Comparison of ENCODE assay signal across 9 cellular contexts in genomic region chr15:70741677-70742293, GRCh38. TPM values are rescaled to one million over a fixed set of nuclear protein-coding genes. Genes with fewer than 3 reads are reported as not detected.
DNase-seq lines count a peak whose midpoint lies in the region; ATAC-seq, FAIRE-seq and TF ChIP-seq lines count a peak whose summit lies in the region.
"Had no signal": no experiment of that assay in that cellular context is flagged by ENCODE, and none has a peak within 500 bp of the region (broad histone marks: within the 10 kb centered on the region; RNA-seq: fewer than 3 reads in every experiment).

No MANE protein-coding gene starts in this region.

- WGBS in endodermal cell (ENCODE audit: insufficient coverage in 1 of 2, insufficient read length in 1 of 2), 2 experiments, result 100% methylated on average over 2 of the region's 2 CpGs; no CpG with 5 or more reads in 1 of the 2 experiments

- H3K4me1 Mint-ChIP-seq in mesothelial cell of epicardium (peaks cover 14% of the 10 kb centered on the region), endodermal cell (peaks cover 4% of the 10 kb centered on the region)
- no peaks in the 10 kb centered on the region for H3K4me1 Mint-ChIP-seq in stimulated activated effector memory CD8-positive, alpha-beta T cell treated with anti-CD3 and anti-CD28 coated beads, Interleukin-12 subunit alpha, Interleukin-12 subunit beta, amount 100 ng/mL, for 72 hours

- H3K36me3 ChIP-seq in endodermal cell (ENCODE audit: control insufficient read depth, insufficient read depth, low read length), result no peaks in the 10 kb centered on the region

- H3K27ac Mint-ChIP-seq in mesothelial cell of epicardium (peak overlapping the region; percentile 12), endodermal cell (no peak overlapping the region)
- no peak overlapping the region for H3K27ac Mint-ChIP-seq in stimulated activated effector memory CD8-positive, alpha-beta T cell treated with anti-CD3 and anti-CD28 coated beads, Interleukin-12 subunit alpha, Interleukin-12 subunit beta, amount 100 ng/mL, for 72 hours

- DNase-seq in AML-193 (lab: John Stamatoyannopoulos, UW) (peak; percentile 22 to 33), NCI-H2171 (lab: John Stamatoyannopoulos, UW) (peak; percentile 9), choroid plexus epithelial cell (ENCODE audit: low read depth) (peak; percentile 43), mesothelial cell of epicardium (ENCODE audit: low spot score in 2 of 2, unreplicated experiment in 2 of 2) (no peak), RCC 7860 (ENCODE audit: low spot score) (no peak), endodermal cell (no peak)
- no peak for DNase-seq in stimulated activated effector memory CD8-positive, alpha-beta T cell treated with anti-CD3 and anti-CD28 coated beads, Interleukin-12 subunit alpha, Interleukin-12 subunit beta, amount 100 ng/mL, for 72 hours (ENCODE audit: low spot score in 2 of 2)
- DNase-seq: NCI-H82 had no signal

- H3K4me3 Mint-ChIP-seq in mesothelial cell of epicardium, result no peak overlapping the region
- no peak overlapping the region for H3K4me3 Mint-ChIP-seq in stimulated activated effector memory CD8-positive, alpha-beta T cell treated with anti-CD3 and anti-CD28 coated beads, Interleukin-12 subunit alpha, Interleukin-12 subunit beta, amount 100 ng/mL, for 72 hours
- no peak overlapping the region for H3K4me3 Mint-ChIP-seq in endodermal cell

- no peaks in the 10 kb centered on the region for H3K27me3 Mint-ChIP-seq in mesothelial cell of epicardium (ENCODE audit: low read depth)
- H3K27me3 Mint-ChIP-seq in endodermal cell (ENCODE audit: insufficient read depth), result no peaks in the 10 kb centered on the region

- H3K36me3 Mint-ChIP-seq in mesothelial cell of epicardium, result peaks cover 5% of the 10 kb centered on the region
- no peaks in the 10 kb centered on the region for H3K36me3 Mint-ChIP-seq in stimulated activated effector memory CD8-positive, alpha-beta T cell treated with anti-CD3 and anti-CD28 coated beads, Interleukin-12 subunit alpha, Interleukin-12 subunit beta, amount 100 ng/mL, for 72 hours
- peaks cover 5% of the 10 kb centered on the region for H3K36me3 Mint-ChIP-seq in endodermal cell (ENCODE audit: low read depth)

- no peak overlapping the region for H3K9ac ChIP-seq in endodermal cell (ENCODE audit: extremely low read depth, low read length, poor library complexity, severe bottlenecking)

- TF ChIP-seq CTCF in choroid plexus epithelial cell (conservative IDR thresholded peaks at IDR 0.05; ENCODE audit: low read depth, low read length) (no peak), mesothelial cell of epicardium (IDR thresholded peaks at IDR 0.05; ENCODE audit: unreplicated experiment) (no peak), endodermal cell (conservative IDR thresholded peaks at IDR 0.05) (no peak)

- H3K9me3 ChIP-seq in endodermal cell (ENCODE audit: control insufficient read depth, low read length), result no peaks in the 10 kb centered on the region

- H3K27ac ChIP-seq in endodermal cell (ENCODE audit: low read depth, low read length), result no peak overlapping the region

- H3K4me3 ChIP-seq in choroid plexus epithelial cell (ENCODE audit: low read depth, low read length) (no peak overlapping the region), endodermal cell (ENCODE audit: low read length) (no peak overlapping the region)

- FAIRE-seq in RCC 7860 (lab: Jason Lieb, UNC), result no peak

- no peaks in the 10 kb centered on the region for H3K27me3 ChIP-seq in endodermal cell (ENCODE audit: control insufficient read depth, insufficient read depth, low read length, poor library complexity, severe bottlenecking)

- H3K9me3 Mint-ChIP-seq in mesothelial cell of epicardium (peaks cover 5% of the 10 kb centered on the region), endodermal cell (peaks cover 3% of the 10 kb centered on the region)
- H3K9me3 Mint-ChIP-seq in stimulated activated effector memory CD8-positive, alpha-beta T cell treated with anti-CD3 and anti-CD28 coated beads, Interleukin-12 subunit alpha, Interleukin-12 subunit beta, amount 100 ng/mL, for 72 hours, result no peaks in the 10 kb centered on the region

- no peaks in the 10 kb centered on the region for H3K4me1 ChIP-seq in endodermal cell (ENCODE audit: control insufficient read depth, insufficient read depth, low read length)

- no peak for ATAC-seq in stimulated activated effector memory CD8-positive, alpha-beta T cell treated with anti-CD3 and anti-CD28 coated beads, Interleukin-12 subunit alpha, Interleukin-12 subunit beta, amount 100 ng/mL, for 72 hours
- ATAC-seq in HG02623 (IDR thresholded peaks at IDR 0.05; ENCODE audit: unreplicated experiment), result no peak

RNA-seq across cellular contexts. Expression of gene UACA, which starts 21.6 kb away (rescaled TPM):
- 64.6 to 70.3 TPM (median 68.5 TPM) in 3 replicates for total RNA-seq in mesothelial cell of epicardium
- total RNA-seq in endodermal cell, result 10 to 100 TPM; 49.7 to 67.1 TPM
- polyA plus RNA-seq in endodermal cell (2013, experiment 1 of 2), result 40.9 TPM
- polyA plus RNA-seq in endodermal cell (2013, experiment 2 of 2), result 41.7 TPM

Comparison
In these comparisons a context has a peak if more than half of its experiments do, and no peak if none do; other contexts are left out.
1. DNase-seq: peak in AML-193 (2 of 2), NCI-H2171 (single experiment) and choroid plexus epithelial cell (single experiment); none in mesothelial cell of epicardium (0 of 2), stimulated activated effector memory CD8-positive, alpha-beta T cell treated with anti-CD3 and anti-CD28 coated beads, Interleukin-12 subunit alpha, Interleukin-12 subunit beta, amount 100 ng/mL, for 72 hours (0 of 2), RCC 7860 (single experiment) and endodermal cell (single experiment).